9 cellular contexts compared by ENCODE assay signal in genomic region chr11:32385998-32386397, GRCh38. TPM values are rescaled to one million over a fixed set of nuclear protein-coding genes. Genes with fewer than 3 reads are reported as not detected.
DNase-seq lines count a peak whose midpoint lies in the region; ATAC-seq and TF ChIP-seq lines count a peak whose summit lies in the region.
"Had no signal": no experiment of that assay in that cellular context is flagged by ENCODE, and none has a peak within 500 bp of the region (broad histone marks: within the 10 kb centered on the region; RNA-seq: fewer than 3 reads in every experiment).

No MANE protein-coding gene starts in this region.

- peak; percentile 40 for DNase-seq in AG10803 (ENCODE audit: low read depth)
- DNase-seq in HCT116 (ENCODE audit: low read depth, low spot score), result peak; percentile 38
- DNase-seq in SW480 (ENCODE audit: low spot score), result peak; percentile 69
- DNase-seq in iris pigment epithelial cell (ENCODE audit: low read depth), result peak; percentile 51
- DNase-seq in stimulated activated naive CD4-positive, alpha-beta T cell treated with Interleukin-2 at 50 U/mL for 16 hours (lab: John Stamatoyannopoulos, UW), result no peak
- DNase-seq in stimulated activated CD4-positive, alpha-beta T cell treated with anti-CD3 and anti-CD28 coated beads, Interleukin-12 subunit alpha, Interleukin-12 subunit beta, amount 100 ng/mL, for 4 hours, result no peak

- TF ChIP-seq POLR2A in HCT116 (IDR thresholded peaks at IDR 0.05; ENCODE audit: borderline replicate concordance, extremely low read depth, insufficient read depth, insufficient read length), result no peak

- ATAC-seq in HCT116, result peak; percentile 99
- ATAC-seq in HG03095 (IDR thresholded peaks at IDR 0.05; ENCODE audit: unreplicated experiment), result no peak
- no peak for ATAC-seq in GM19397 (IDR thresholded peaks at IDR 0.05; ENCODE audit: unreplicated experiment)

- H2AFZ ChIP-seq in HCT116 (ENCODE audit: low read depth, low read length, poor library complexity, severe bottlenecking), result no peak overlapping the region

- BruUV-seq in HCT116 (replicated peaks; lab: Mats Ljungman, UMichigan), result no TSS peak

- RAD21 ChIA-PET in HCT116 (lab: Charles Lee; ENCODE audit: low non-redundant PET in 1 of 2, low total read pairs in 2 of 2, uncharacterized antibody in 2 of 2, unreplicated experiment in 2 of 2), result interaction anchor here in 1 of 2 experiments (1.0 kb wide), 1 partner anchor 237 kb away, joined by 3 read pairs; no protein-coding TSS in a partner anchor

- H4K20me1 ChIP-seq in HCT116 (ENCODE audit: insufficient read depth), result no peaks in the 10 kb centered on the region

- peaks cover 0 to 4% of the 10 kb centered on the region in 2 experiments; a peak in 1 of 4 replicates for H3K4me1 ChIP-seq in HCT116 (ENCODE audit: control insufficient read depth in 1 of 2, insufficient read depth in 2 of 2, low read length in 2 of 2)

- H3K79me2 ChIP-seq in HCT116 (ENCODE audit: insufficient read depth, low read length), result no peaks in the 10 kb centered on the region

- no peaks in the 10 kb centered on the region for H3K9me2 ChIP-seq in HCT116 (ENCODE audit: insufficient read depth)

- H3K36me3 ChIP-seq in HCT116 (ENCODE audit: control insufficient read depth in 1 of 2, insufficient read depth in 2 of 2, low read length in 2 of 2), result no peaks in the 10 kb centered on the region

- peak; percentile 74 for TF ChIP-seq CTCF in AG10803 (conservative IDR thresholded peaks at IDR 0.05; ENCODE audit: low read length)
- peak; percentile 46 to 77 (median 67); a peak in 5 of 6 replicates for TF ChIP-seq CTCF in HCT116 (IDR thresholded peaks at IDR 0.05 in 2 of 3, conservative IDR thresholded peaks at IDR 0.05 in 1 of 3; ENCODE audit: borderline replicate concordance in 1 of 3, insufficient read depth in 1 of 3, low read depth in 2 of 3, low read length in 2 of 3)

- CTCF ChIA-PET in HCT116 (lab: Charles Lee), result interaction anchor here (0.6 to 2.0 kb wide), 12 partner anchors 8 to 407 kb away, joined by 3 to 6 read pairs (median 3); no protein-coding TSS in a partner anchor

- no peak overlapping the region for H3K27ac ChIP-seq in HCT116 (ENCODE audit: low read depth, low read length)

- no peak overlapping the region for H3K9ac ChIP-seq in HCT116 (ENCODE audit: low read length)

- intact Hi-C loops in HCT116 (cut with micrococcal nuclease), result loop anchor here (5.0 kb wide), 1 partner anchor 406 kb away; the partner anchor contains the start of gene CCDC73

- peak; percentile 60 for TF ChIP-seq RAD21 in HCT116 (IDR thresholded peaks at IDR 0.05; ENCODE audit: low read depth)

- peak overlapping the region; percentile 13; the same call in 1 of the 2 replicates for H3K4me2 ChIP-seq in HCT116 (ENCODE audit: low read length)

- H3K27me3 ChIP-seq in HCT116 (ENCODE audit: insufficient read depth, low read length), result peaks cover 27% of the 10 kb centered on the region; the same call in 1 of the 2 replicates

- H3K4me3 ChIP-seq in AG10803 (ENCODE audit: low read length) (no peak overlapping the region), HCT116 (replicated peaks in 1 of 2; ENCODE audit: low read depth in 1 of 2, low read length in 2 of 2) (no peak overlapping the region)

- no peaks in the 10 kb centered on the region for H3K9me3 ChIP-seq in HCT116 (ENCODE audit: control insufficient read depth in 1 of 2, insufficient read depth in 1 of 2, low read depth in 1 of 2, low read length in 2 of 2)

- POLR2A ChIA-PET in HCT116 (lab: Charles Lee), result no interaction called here

TF ChIP-seq in HCT116, 20 proteins besides CTCF, POLR2A, EP300 and RAD21:
- no peak for TF ChIP-seq EGR1 (IDR thresholded peaks at IDR 0.05; ENCODE audit: low read depth)
- no peak for TF ChIP-seq SIN3A (IDR thresholded peaks at IDR 0.05; ENCODE audit: low read depth)
- no peak for TF ChIP-seq CBX3 (IDR thresholded peaks at IDR 0.05; ENCODE audit: low read depth)
- TF ChIP-seq MAX (IDR thresholded peaks at IDR 0.05), result peak; percentile 40; the same call in 1 of the 2 replicates
- no peak for TF ChIP-seq YY1 (IDR thresholded peaks at IDR 0.05; ENCODE audit: extremely low read depth, insufficient replicate concordance, low read depth, low read length)

RNA-seq across cellular contexts. Expression of gene WT1, which starts 49.3 kb away (rescaled TPM):
- 0.07 TPM for total RNA-seq in HCT116 (2021; ENCODE audit: unreplicated experiment)
- not detected in 2 replicates for polyA plus RNA-seq in HCT116 (2012)
- total RNA-seq: T-helper 2 cell treated with Interferon-gamma antibody and Interleukin-4, amounts not matched to agents 100 ng/mL and 5 ng/mL, for 36 hours had no signal

Comparison
In these comparisons a context has a peak if more than half of its experiments do, and no peak if none do; other contexts are left out.
1. DNase-seq: peak in AG10803 (single experiment), HCT116 (single experiment), SW480 (single experiment) and iris pigment epithelial cell (single experiment); none in stimulated activated naive CD4-positive, alpha-beta T cell treated with Interleukin-2 at 50 U/mL for 16 hours (single experiment) and stimulated activated CD4-positive, alpha-beta T cell treated with anti-CD3 and anti-CD28 coated beads, Interleukin-12 subunit alpha, Interleukin-12 subunit beta, amount 100 ng/mL, for 4 hours (single experiment).